Comparison of ENCODE assay signal across 31 cellular contexts in the genomic region with DNA sequence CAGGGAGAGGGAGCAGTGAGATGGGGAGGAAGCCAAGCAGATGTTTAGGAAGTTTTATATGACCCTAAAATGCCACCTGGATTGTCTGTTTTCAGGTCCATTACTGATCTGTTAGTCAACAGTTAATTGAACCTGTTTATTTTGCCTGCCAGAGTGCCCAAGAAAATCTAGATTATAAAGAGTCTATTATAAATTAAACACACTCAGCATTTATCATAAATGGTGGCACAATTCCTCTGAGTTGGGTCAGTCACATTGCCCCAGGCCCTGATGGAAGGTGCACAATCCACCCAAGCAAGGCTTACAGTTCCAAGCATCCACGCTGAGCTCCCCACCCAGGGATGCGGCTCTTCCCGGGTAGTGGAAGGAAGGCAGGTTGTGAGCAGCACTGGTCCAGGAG. TPM values are rescaled to one million over a fixed set of nuclear protein-coding genes. Genes with fewer than 3 reads are reported as not detected.
"Had no signal": no experiment of that assay in that cellular context is flagged by ENCODE, and none has a peak within 500 bp of the region (broad histone marks: within the 10 kb centered on the region; RNA-seq: fewer than 3 reads in every experiment).

No MANE protein-coding gene starts in this region.

- DNase-seq: activated CD4-positive, alpha-beta memory T cell treated with anti-CD3 and anti-CD28 coated beads for 36 hours; activated CD4-positive, alpha-beta T cell treated with anti-CD3 and anti-CD28 coated beads for 36 hours; activated CD4-positive, alpha-beta T cell treated with anti-CD3 and anti-CD28 coated beads, Interleukin-2, amount 10 ng/mL, durations not matched to agents 24 days and 14 days; activated CD4-positive, CD25-positive, alpha-beta regulatory T cell; activated CD4-positive, CD25-positive, alpha-beta regulatory T cell treated with anti-CD3 and anti-CD28 coated beads, Interleukin-2, amount 50 U/mL, for 72 hours; activated CD8-positive, alpha-beta memory T cell treated with anti-CD3 and anti-CD28 coated beads, Interleukin-2, amount 10 ng/mL, durations not matched to agents 7 days and 5 days; activated CD8-positive, alpha-beta memory T cell treated with anti-CD3 and anti-CD28 coated beads, Interleukin-2, amount 50 U/mL, for 4 hours; activated CD8-positive, alpha-beta T cell treated with anti-CD3 and anti-CD28 coated beads, Interleukin-2, amount 10 ng/mL, durations not matched to agents 7 days and 5 days; activated effector memory CD4-positive, alpha-beta T cell treated with anti-CD3 and anti-CD28 coated beads, Interleukin-2, amount 50 U/mL, for 16 hours; activated naive CD4-positive, alpha-beta T cell treated with anti-CD3 and anti-CD28 coated beads for 36 hours; activated naive CD8-positive, alpha-beta T cell treated with anti-CD3 and anti-CD28 coated beads for 36 hours; activated naive CD8-positive, alpha-beta T cell treated with anti-CD3 and anti-CD28 coated beads, Interleukin-2, amount 50 U/mL, for 24 hours; activated T-cell treated with anti-CD3 and anti-CD28 coated beads, Interleukin-2, amount 50 U/mL, for 1 hour; activated T-cell treated with anti-CD3 and anti-CD28 coated beads, Interleukin-2, amount 50 U/mL, for 48 hours; adrenal gland; amygdala; aorta; body of pancreas; caudate nucleus; effector memory CD4-positive, alpha-beta T cell; endodermal cell; foreskin fibroblast; T-helper 2 cell had no signal

- H3K4me1 Mint-ChIP-seq: activated CD4-positive, alpha-beta T cell treated with anti-CD3 and anti-CD28 coated beads for 36 hours; activated CD4-positive, alpha-beta T cell treated with anti-CD3 and anti-CD28 coated beads, Interleukin-2, amount 10 ng/mL, durations not matched to agents 24 days and 14 days; activated naive CD4-positive, alpha-beta T cell treated with anti-CD3 and anti-CD28 coated beads, Interleukin-2, amount 50 U/mL, for 24 hours; activated naive CD8-positive, alpha-beta T cell treated with anti-CD3 and anti-CD28 coated beads for 36 hours; activated naive CD8-positive, alpha-beta T cell treated with anti-CD3 and anti-CD28 coated beads, Interleukin-2, amount 50 U/mL, for 24 hours; endodermal cell had no signal

- H3K9me3 ChIP-seq: adrenal gland, body of pancreas had no signal

- H3K4me3 Mint-ChIP-seq: activated CD4-positive, alpha-beta memory T cell treated with anti-CD3 and anti-CD28 coated beads for 36 hours; activated CD4-positive, alpha-beta T cell treated with anti-CD3 and anti-CD28 coated beads for 36 hours; activated CD4-positive, alpha-beta T cell treated with anti-CD3 and anti-CD28 coated beads, Interleukin-2, amount 10 ng/mL, durations not matched to agents 24 days and 14 days; activated CD8-positive, alpha-beta memory T cell treated with anti-CD3 and anti-CD28 coated beads, Interleukin-2, amount 10 ng/mL, durations not matched to agents 7 days and 5 days; activated CD8-positive, alpha-beta T cell treated with anti-CD3 and anti-CD28 coated beads, Interleukin-2, amount 10 ng/mL, durations not matched to agents 7 days and 5 days; activated naive CD4-positive, alpha-beta T cell treated with anti-CD3 and anti-CD28 coated beads for 36 hours; activated naive CD4-positive, alpha-beta T cell treated with anti-CD3 and anti-CD28 coated beads, Interleukin-2, amount 50 U/mL, for 24 hours; activated naive CD8-positive, alpha-beta T cell treated with anti-CD3 and anti-CD28 coated beads for 36 hours; activated naive CD8-positive, alpha-beta T cell treated with anti-CD3 and anti-CD28 coated beads, Interleukin-2, amount 50 U/mL, for 24 hours; activated T-helper 1 cell treated with anti-CD3 and anti-CD28 coated beads, Interleukin-12 subunit alpha, Interleukin-12 subunit beta, Interleukin-2, Interleukin-4 antibody, amounts not matched to agents 30 ng/mL and 10 ng/mL and 1 ng/mL, durations not matched to agents 14 hours and 24 hours and 36 hours; endodermal cell had no signal

- H3K4me1 ChIP-seq: adrenal gland, body of pancreas had no signal

- ATAC-seq: activated CD4-positive, alpha-beta T cell treated with anti-CD3 and anti-CD28 coated beads for 36 hours; activated CD8-positive, alpha-beta memory T cell treated with anti-CD3 and anti-CD28 coated beads, Interleukin-2, amount 10 ng/mL, durations not matched to agents 7 days and 5 days; activated CD8-positive, alpha-beta T cell treated with anti-CD3 and anti-CD28 coated beads, Interleukin-2, amount 10 ng/mL, durations not matched to agents 7 days and 5 days; activated naive CD8-positive, alpha-beta T cell treated with anti-CD3 and anti-CD28 coated beads, Interleukin-2, amount 50 U/mL, for 24 hours; body of pancreas; esophagus mucosa had no signal

- H3K27me3 ChIP-seq: body of pancreas had no signal

- H3K27ac ChIP-seq: adrenal gland, body of pancreas had no signal

- H3K9me3 Mint-ChIP-seq: activated CD4-positive, alpha-beta memory T cell treated with anti-CD3 and anti-CD28 coated beads for 36 hours; activated CD4-positive, alpha-beta T cell treated with anti-CD3 and anti-CD28 coated beads, Interleukin-2, amount 10 ng/mL, durations not matched to agents 24 days and 14 days; activated naive CD4-positive, alpha-beta T cell treated with anti-CD3 and anti-CD28 coated beads for 36 hours; activated naive CD4-positive, alpha-beta T cell treated with anti-CD3 and anti-CD28 coated beads, Interleukin-2, amount 50 U/mL, for 24 hours; activated naive CD8-positive, alpha-beta T cell treated with anti-CD3 and anti-CD28 coated beads for 36 hours; activated naive CD8-positive, alpha-beta T cell treated with anti-CD3 and anti-CD28 coated beads, Interleukin-2, amount 50 U/mL, for 24 hours; activated T-helper 1 cell treated with anti-CD3 and anti-CD28 coated beads, Interleukin-12 subunit alpha, Interleukin-12 subunit beta, Interleukin-2, Interleukin-4 antibody, amounts not matched to agents 30 ng/mL and 10 ng/mL and 1 ng/mL, durations not matched to agents 14 hours and 24 hours and 36 hours; activated T-helper 2 cell treated with anti-CD3 and anti-CD28 coated beads, Interferon-gamma antibody, Interleukin-2, Interleukin-4, amounts not matched to agents 10 μg/mL and 5 μg/mL and 100 μg/mL, durations not matched to agents 14 hours and 24 hours and 36 hours; endodermal cell had no signal

- H3K4me3 ChIP-seq: adrenal gland, body of pancreas had no signal

- H3K27ac Mint-ChIP-seq: activated CD4-positive, alpha-beta memory T cell treated with anti-CD3 and anti-CD28 coated beads for 36 hours; activated CD4-positive, alpha-beta T cell treated with anti-CD3 and anti-CD28 coated beads for 36 hours; activated CD4-positive, alpha-beta T cell treated with anti-CD3 and anti-CD28 coated beads, Interleukin-2, amount 10 ng/mL, durations not matched to agents 24 days and 14 days; activated CD8-positive, alpha-beta memory T cell treated with anti-CD3 and anti-CD28 coated beads, Interleukin-2, amount 10 ng/mL, durations not matched to agents 7 days and 5 days; activated CD8-positive, alpha-beta T cell treated with anti-CD3 and anti-CD28 coated beads, Interleukin-2, amount 10 ng/mL, durations not matched to agents 7 days and 5 days; activated naive CD4-positive, alpha-beta T cell treated with anti-CD3 and anti-CD28 coated beads for 36 hours; activated naive CD4-positive, alpha-beta T cell treated with anti-CD3 and anti-CD28 coated beads, Interleukin-2, amount 50 U/mL, for 24 hours; activated naive CD8-positive, alpha-beta T cell treated with anti-CD3 and anti-CD28 coated beads for 36 hours; activated naive CD8-positive, alpha-beta T cell treated with anti-CD3 and anti-CD28 coated beads, Interleukin-2, amount 50 U/mL, for 24 hours; activated T-helper 1 cell treated with anti-CD3 and anti-CD28 coated beads, Interleukin-12 subunit alpha, Interleukin-12 subunit beta, Interleukin-2, Interleukin-4 antibody, amounts not matched to agents 30 ng/mL and 10 ng/mL and 1 ng/mL, durations not matched to agents 14 hours and 24 hours and 36 hours; activated T-helper 2 cell treated with anti-CD3 and anti-CD28 coated beads, Interferon-gamma antibody, Interleukin-2, Interleukin-4, amounts not matched to agents 10 μg/mL and 5 μg/mL and 100 μg/mL, durations not matched to agents 14 hours and 24 hours and 36 hours; endodermal cell had no signal

- H3K36me3 ChIP-seq: adrenal gland had no signal

- H3K36me3 Mint-ChIP-seq: activated CD4-positive, alpha-beta memory T cell treated with anti-CD3 and anti-CD28 coated beads for 36 hours; activated CD8-positive, alpha-beta memory T cell treated with anti-CD3 and anti-CD28 coated beads, Interleukin-2, amount 10 ng/mL, durations not matched to agents 7 days and 5 days; activated naive CD4-positive, alpha-beta T cell treated with anti-CD3 and anti-CD28 coated beads, Interleukin-2, amount 50 U/mL, for 24 hours; activated naive CD8-positive, alpha-beta T cell treated with anti-CD3 and anti-CD28 coated beads for 36 hours had no signal

- FAIRE-seq: colon, frontal cortex had no signal

RNA-seq across cellular contexts. Expression of a gene that starts 21.4 kb away (rescaled TPM):
- total RNA-seq: activated naive CD4-positive, alpha-beta T cell treated with anti-CD3 and anti-CD28 coated beads for 36 hours; activated T-helper 1 cell treated with anti-CD3 and anti-CD28 coated beads, Interleukin-12 subunit alpha, Interleukin-12 subunit beta, Interleukin-2, Interleukin-4 antibody, amounts not matched to agents 30 ng/mL and 10 ng/mL and 1 ng/mL, durations not matched to agents 14 hours and 24 hours and 36 hours had no signal

RNA-seq across cellular contexts. Expression of a gene that starts 52.5 kb away (rescaled TPM):
- total RNA-seq: activated CD8-positive, alpha-beta T cell treated with anti-CD3 and anti-CD28 coated beads, Interleukin-2, amount 10 ng/mL, durations not matched to agents 7 days and 5 days; activated naive CD4-positive, alpha-beta T cell treated with anti-CD3 and anti-CD28 coated beads for 36 hours; activated T-helper 1 cell treated with anti-CD3 and anti-CD28 coated beads, Interleukin-12 subunit alpha, Interleukin-12 subunit beta, Interleukin-2, Interleukin-4 antibody, amounts not matched to agents 30 ng/mL and 10 ng/mL and 1 ng/mL, durations not matched to agents 14 hours and 24 hours and 36 hours; dermis microvascular lymphatic vessel endothelial cell; T-helper 1 cell treated with Interleukin-12 subunit alpha and Interleukin-12 subunit beta and Interleukin-4 antibody, amounts not matched to agents 30 ng/mL and 1 ng/mL, for 36 hours had no signal
